33 cellular contexts compared by ENCODE assay signal in genomic region chr6:168437751-168438150, GRCh38. TPM values are rescaled to one million over a fixed set of nuclear protein-coding genes. Genes with fewer than 3 reads are reported as not detected.
"Had no signal": no experiment of that assay in that cellular context is flagged by ENCODE, and none has a peak within 500 bp of the region (broad histone marks: within the 10 kb centered on the region; RNA-seq: fewer than 3 reads in every experiment).

No MANE protein-coding gene starts in this region.

- H3K4me1 ChIP-seq: gastrocnemius medialis, lower lobe of right lung had no signal

- H3K27ac ChIP-seq: colonic mucosa, epithelial cell of prostate, esophagus squamous epithelium, gastrocnemius medialis, left lung, lower lobe of right lung had no signal

- H3K27ac Mint-ChIP-seq: dendritic cell treated with granulocyte-macrophage colony-stimulating factor and Interleukin-4, amounts not matched to agents 40 ng/mL and 50 ng/mL, for 4 days; effector memory CD8-positive, alpha-beta T cell; endodermal cell; mesothelial cell of epicardium; naive B cell had no signal

- H3K4me3 Mint-ChIP-seq: dendritic cell treated with granulocyte-macrophage colony-stimulating factor and Interleukin-4, amounts not matched to agents 40 ng/mL and 50 ng/mL, for 4 days; effector memory CD8-positive, alpha-beta T cell; endodermal cell; mesothelial cell of epicardium; naive B cell had no signal

- H3K9me3 ChIP-seq: colonic mucosa, esophagus squamous epithelium, gastrocnemius medialis, left lung, lower lobe of right lung, mucosa of descending colon had no signal

- H3K36me3 Mint-ChIP-seq: mesothelial cell of epicardium had no signal

- H3K9me3 Mint-ChIP-seq: dendritic cell treated with granulocyte-macrophage colony-stimulating factor and Interleukin-4, amounts not matched to agents 40 ng/mL and 50 ng/mL, for 4 days; effector memory CD8-positive, alpha-beta T cell; endodermal cell had no signal

- H3K4me3 ChIP-seq: colonic mucosa, esophagus squamous epithelium, gastrocnemius medialis, heart right ventricle, left lung, lower lobe of right lung, mucosa of descending colon had no signal

- DNase-seq: colonic mucosa; cortex of kidney; effector CD8-positive, alpha-beta T cell; effector memory CD8-positive, alpha-beta T cell; endodermal cell; erythroblast; esophagus squamous epithelium; foreskin fibroblast; foreskin melanocyte; gastrocnemius medialis; glutamatergic neuron; head of caudate nucleus; heart right ventricle; hippocampal formation; left cardiac atrium; left lung; left ventricle myocardium superior; lower lobe of right lung; mesenchymal stem cell; mucosa of descending colon; naive B cell had no signal

- FAIRE-seq: endometrium, islet of Langerhans, keratinocyte had no signal

- H3K36me3 ChIP-seq: colonic mucosa, esophagus squamous epithelium, gastrocnemius medialis, heart right ventricle, left lung, lower lobe of right lung had no signal

- ATAC-seq: effector memory CD8-positive, alpha-beta T cell; esophagus mucosa; gastrocnemius medialis; heart right ventricle; left cardiac atrium; left lung; left ventricle myocardium superior; lower lobe of right lung; mucosa of descending colon had no signal

RNA-seq across cellular contexts. Expression of gene SMOC2, which starts 3.2 kb away (rescaled TPM):
- total RNA-seq: dermis microvascular lymphatic vessel endothelial cell, glomerular endothelial cell, kidney epithelial cell, lung microvascular endothelial cell, myocyte had no signal
